In genomic region chr4:75514131-75514948, GRCh38 we compare ENCODE assay signal across 8 cellular contexts. TPM values are rescaled to one million over a fixed set of nuclear protein-coding genes. Genes with fewer than 3 reads are reported as not detected.
DNase-seq lines count a peak whose midpoint lies in the region; ATAC-seq and TF ChIP-seq lines count a peak whose summit lies in the region.

Gene RCHY1 (minus strand): TSS chr4:75514403. CDS start chr4:75514286, 117 bp downstream.
Gene THAP6 (plus strand): TSS chr4:75514473. CDS start chr4:75515453, 980 bp downstream.

- peak; percentile 97 for DNase-seq in DMS53 (lab: John Stamatoyannopoulos, UW)
- peak; percentile 96 for DNase-seq in KBM-7
- peak; percentile 94 for DNase-seq in activated T-cell treated with anti-CD3 and anti-CD28 coated beads, Interleukin-2, amount 50 U/mL, for 24 hours
- DNase-seq in stimulated activated CD8-positive, alpha-beta memory T cell treated with anti-CD3 and anti-CD28 coated beads, Interleukin-7, amount 100 ng/mL, for 48 hours (ENCODE audit: extremely low read depth in 1 of 2, low read depth in 1 of 2) = peak; percentile 82 to 93

- no peaks in the 10 kb centered on the region for H3K27me3 Mint-ChIP-seq in activated T-cell treated with anti-CD3 and anti-CD28 coated beads, Interleukin-2, amount 50 U/mL, for 24 hours

- H3K9me3 ChIP-seq in muscle layer of duodenum (ENCODE audit: control insufficient read depth in 1 of 2, low read length in 2 of 2) = no peaks in the 10 kb centered on the region

- ATAC-seq in GM21717 (IDR thresholded peaks at IDR 0.05; ENCODE audit: unreplicated experiment) (peak; percentile 96), esophagus mucosa (peak; percentile 97)

- peaks cover 18 to 38% of the 10 kb centered on the region in 2 donors for H3K4me1 ChIP-seq in muscle layer of duodenum (ENCODE audit: control insufficient read depth in 1 of 2, insufficient read depth in 2 of 2, low read length in 2 of 2)

- no peak within 1 kb of the TSS for H3K4me3 Mint-ChIP-seq in activated T-cell treated with anti-CD3 and anti-CD28 coated beads, Interleukin-2, amount 50 U/mL, for 24 hours

- H3K36me3 ChIP-seq in muscle layer of duodenum (ENCODE audit: control insufficient read depth in 1 of 2, insufficient read depth in 2 of 2, low read length in 2 of 2) = peaks cover 9 to 24% of the 10 kb centered on the region in 2 donors

- no peaks in the 10 kb centered on the region for H3K27me3 ChIP-seq in muscle layer of duodenum (ENCODE audit: low read depth, low read length)

- H3K27ac ChIP-seq in muscle layer of duodenum (ENCODE audit: low read length) = peak within 1 kb of the TSS; percentile 95

- peak within 1 kb of the TSS; percentile 83 to 89 for H3K4me3 ChIP-seq in muscle layer of duodenum (ENCODE audit: low read depth in 1 of 2, low read length in 2 of 2)

- peaks cover 59% of the 10 kb centered on the region for H3K4me1 Mint-ChIP-seq in activated T-cell treated with anti-CD3 and anti-CD28 coated beads, Interleukin-2, amount 50 U/mL, for 24 hours (ENCODE audit: low read depth)

- no peaks in the 10 kb centered on the region for H3K9me3 Mint-ChIP-seq in activated T-cell treated with anti-CD3 and anti-CD28 coated beads, Interleukin-2, amount 50 U/mL, for 24 hours

- H3K36me3 Mint-ChIP-seq in activated T-cell treated with anti-CD3 and anti-CD28 coated beads, Interleukin-2, amount 50 U/mL, for 24 hours (ENCODE audit: low read depth) = peaks cover 71% of the 10 kb centered on the region

- in situ Hi-C loops in KBM-7 (cut with MboI; ENCODE audit: low pct_unique_long_range_greater_than_20kb, low sequenced_read_pairs) = no loop called here

- peak within 1 kb of the TSS; percentile 98 for H3K27ac Mint-ChIP-seq in activated T-cell treated with anti-CD3 and anti-CD28 coated beads, Interleukin-2, amount 50 U/mL, for 24 hours

TF ChIP-seq in PFSK-1, 5 proteins besides CTCF, POLR2A, EP300 and RAD21:
- TF ChIP-seq FOXP2 (optimal IDR thresholded peaks at IDR 0.05; ENCODE audit: borderline replicate concordance, extremely low read depth, extremely low read length, insufficient read depth) (peak; percentile 13), REST (IDR thresholded peaks at IDR 0.05; ENCODE audit: insufficient read depth in 1 of 2, low read depth in 2 of 2, low read length in 2 of 2) (peak; percentile 15 to 30; a peak in 1 of 4 replicates), TAF1 (IDR thresholded peaks at IDR 0.05; ENCODE audit: borderline replicate concordance, insufficient read depth, low read length) (peak; percentile 80; the same call in 1 of the 2 replicates), POLR2AphosphoS5 (IDR thresholded peaks at IDR 0.05; ENCODE audit: low read depth, low read length) (peak; percentile 90), SIN3A (IDR thresholded peaks at IDR 0.05; ENCODE audit: borderline replicate concordance, insufficient read depth, low read length) (no peak)

RNA-seq across cellular contexts. Expression of gene RCHY1, which starts in this region (rescaled TPM):
- polyA plus RNA-seq in PFSK-1 (2012; ENCODE audit: insufficient read length, low read depth) = 21.4 TPM
- 15.4 TPM for total RNA-seq in esophagus mucosa

RNA-seq across cellular contexts. Expression of gene THAP6, which starts in this region (rescaled TPM):
- 10.9 TPM for polyA plus RNA-seq in PFSK-1 (2012; ENCODE audit: insufficient read length, low read depth)
- total RNA-seq in esophagus mucosa = 9.7 TPM

Comparison
In these comparisons a context has a peak if more than half of its experiments do, and no peak if none do; other contexts are left out.
1. Peak in every context shown above with its lines: DNase-seq, ATAC-seq, H3K4me3 ChIP-seq and H3K27ac ChIP-seq.